8 cellular contexts compared by ENCODE assay signal in genomic region chr19:50725218-50725931, GRCh38. TPM values are rescaled to one million over a fixed set of nuclear protein-coding genes. Genes with fewer than 3 reads are reported as not detected.
DNase-seq lines count a peak whose midpoint lies in the region; ATAC-seq, FAIRE-seq and TF ChIP-seq lines count a peak whose summit lies in the region.

No MANE protein-coding gene starts in this region.

- peak; percentile 24 for ATAC-seq in HG02973 (IDR thresholded peaks at IDR 0.05; ENCODE audit: unreplicated experiment)

- peak overlapping the region; percentile 56 for H3K4me3 ChIP-seq in CD8-positive, alpha-beta memory T cell (ENCODE audit: low read length)
- H3K4me3 ChIP-seq in adipocyte (ENCODE audit: low read length) (peak overlapping the region; percentile 82), kidney (ENCODE audit: low read length in 2 of 2) (peak overlapping the region; percentile 63 to 71)

- H3K36me3 Mint-ChIP-seq in CD8-positive, alpha-beta memory T cell = peaks cover 0 to 5% (median 0%) of the 10 kb centered on the region in 3 donors

- no peak for DNase-seq in CD8-positive, alpha-beta memory T cell
- DNase-seq in adipocyte (ENCODE audit: low read depth) (no peak), kidney (no peak), NCI-H1930 (lab: John Stamatoyannopoulos, UW) (no peak)
- DNase-seq in stimulated activated CD4-positive, alpha-beta T cell treated with anti-CD3 and anti-CD28 coated beads, Interleukin-4, amount 100 ng/mL, for 4 hours = no peak
- DNase-seq in activated CD4-positive, alpha-beta T cell treated with anti-CD3 and anti-CD28 coated beads, Interleukin-2, amount 50 U/mL, for 48 hours = no peak

- peak overlapping the region; percentile 87 for H3K9ac ChIP-seq in adipocyte (ENCODE audit: low read length)
- H3K9ac ChIP-seq in kidney (ENCODE audit: low read length in 2 of 2) = peak overlapping the region; percentile 64 to 77

- POLR2A ChIA-PET in CD8-positive, alpha-beta memory T cell (lab: Charles Lee) = no interaction called here

- CTCF ChIA-PET in CD8-positive, alpha-beta memory T cell (lab: Charles Lee) = no interaction called here

- no peak for FAIRE-seq in kidney (lab: Jason Lieb, UNC)

- no peaks in the 10 kb centered on the region for H3K9me3 ChIP-seq in CD8-positive, alpha-beta memory T cell (ENCODE audit: low read length)
- H3K9me3 ChIP-seq in adipocyte (ENCODE audit: control insufficient read depth, low read length) = no peaks in the 10 kb centered on the region
- no peaks in the 10 kb centered on the region for H3K9me3 ChIP-seq in kidney (ENCODE audit: control insufficient read depth in 1 of 2, low read length in 2 of 2)

- H3K4me1 Mint-ChIP-seq in CD8-positive, alpha-beta memory T cell = peaks cover 0 to 26% (median 8%) of the 10 kb centered on the region in 3 donors

- H3K4me3 Mint-ChIP-seq in CD8-positive, alpha-beta memory T cell = peak overlapping the region in 6 of 7 donors; percentile 52 to 76 (median 62)

- H3K27me3 ChIP-seq in CD8-positive, alpha-beta memory T cell (ENCODE audit: insufficient read depth, low read length, poor library complexity, severe bottlenecking) = peaks cover 24% of the 10 kb centered on the region
- no peaks in the 10 kb centered on the region for H3K27me3 ChIP-seq in adipocyte (replicated peaks; ENCODE audit: control insufficient read depth, insufficient read depth, low read length)

- H3K9me3 Mint-ChIP-seq in CD8-positive, alpha-beta memory T cell = peaks cover 0 to 18% (median 4%) of the 10 kb centered on the region in 5 donors

- peak overlapping the region; percentile 51 for H3K27ac ChIP-seq in CD8-positive, alpha-beta memory T cell (ENCODE audit: low read depth, low read length)
- peak overlapping the region; percentile 35 to 76 for H3K27ac ChIP-seq in kidney (ENCODE audit: low read depth in 2 of 2, low read length in 2 of 2)
- peak overlapping the region; percentile 31 for H3K27ac ChIP-seq in temporal lobe (ENCODE audit: low read depth, low read length)

- intact Hi-C loops in kidney (cut with DNase I) = no loop called here

- no peaks in the 10 kb centered on the region for H3K36me3 ChIP-seq in CD8-positive, alpha-beta memory T cell (ENCODE audit: insufficient read depth, low read length)
- H3K36me3 ChIP-seq in adipocyte (ENCODE audit: control insufficient read depth, insufficient read depth, low read length, severe bottlenecking) = no peaks in the 10 kb centered on the region
- no peaks in the 10 kb centered on the region for H3K36me3 ChIP-seq in kidney (ENCODE audit: control insufficient read depth in 1 of 2, insufficient read depth in 2 of 2, low read length in 2 of 2)

- peak overlapping the region in 2 of 8 donors; percentile 2 to 51 for H3K27ac Mint-ChIP-seq in CD8-positive, alpha-beta memory T cell

- H3K27me3 Mint-ChIP-seq in CD8-positive, alpha-beta memory T cell = peaks cover 58 to 83% of the 10 kb centered on the region in 2 donors

- no peak for TF ChIP-seq CTCF in kidney (IDR thresholded peaks at IDR 0.05; ENCODE audit: borderline replicate concordance, extremely low read depth, insufficient read depth)

- peaks cover 11% of the 10 kb centered on the region for H3K4me1 ChIP-seq in CD8-positive, alpha-beta memory T cell (ENCODE audit: insufficient read depth, low read length)
- H3K4me1 ChIP-seq in adipocyte (ENCODE audit: control insufficient read depth, insufficient read depth, low read length) = peaks cover 31% of the 10 kb centered on the region
- peaks cover 0 to 15% of the 10 kb centered on the region in 2 donors for H3K4me1 ChIP-seq in kidney (ENCODE audit: control insufficient read depth in 1 of 2, insufficient read depth in 1 of 2, low read depth in 1 of 2, low read length in 2 of 2)

RNA-seq across cellular contexts. Expression of gene CLEC11A, which starts 2.2 kb away (rescaled TPM):
- total RNA-seq in CD8-positive, alpha-beta memory T cell = under 1 TPM; 0.31 to 0.53 TPM
- 1.9 TPM for polyA plus RNA-seq in CD8-positive, alpha-beta memory T cell
- total RNA-seq in kidney = 9.6 TPM
- 24.5 TPM for polyA plus RNA-seq in kidney (ENCODE audit: insufficient read depth, low read depth, low replicate concordance)
- total RNA-seq in temporal lobe = 2.0 TPM

RNA-seq across cellular contexts. Expression of gene SHANK1, which starts 5.8 kb away (rescaled TPM):
- total RNA-seq in CD8-positive, alpha-beta memory T cell = not detected
- not detected for polyA plus RNA-seq in CD8-positive, alpha-beta memory T cell
- total RNA-seq in kidney (0.35 TPM), temporal lobe (14.5 TPM)
- polyA plus RNA-seq in kidney (ENCODE audit: insufficient read depth, low read depth, low replicate concordance) = 0.24 TPM

RNA-seq across cellular contexts. Expression of gene GPR32, which starts 44.9 kb away (rescaled TPM):
- not detected for total RNA-seq in CD8-positive, alpha-beta memory T cell
- polyA plus RNA-seq in CD8-positive, alpha-beta memory T cell = not detected
- total RNA-seq in kidney (not detected), temporal lobe (not detected)
- not detected for polyA plus RNA-seq in kidney (ENCODE audit: insufficient read depth, low read depth, low replicate concordance)

Comparison
In these comparisons a context has a peak if more than half of its experiments do, and no peak if none do; other contexts are left out.
1. RNA of gene SHANK1, which starts 5.8 kb away (total RNA-seq): 14.5 TPM in temporal lobe (single experiment); 0.35 TPM in kidney (single experiment) and not detected in CD8-positive, alpha-beta memory T cell; every median in the first group is over 10 times any median in the second.
2. Peak in every context shown above with its lines, with median percentiles within 50 percentile points of each other: H3K27ac ChIP-seq and H3K4me3 ChIP-seq.